14 cellular contexts compared by ENCODE assay signal in the genomic region with DNA sequence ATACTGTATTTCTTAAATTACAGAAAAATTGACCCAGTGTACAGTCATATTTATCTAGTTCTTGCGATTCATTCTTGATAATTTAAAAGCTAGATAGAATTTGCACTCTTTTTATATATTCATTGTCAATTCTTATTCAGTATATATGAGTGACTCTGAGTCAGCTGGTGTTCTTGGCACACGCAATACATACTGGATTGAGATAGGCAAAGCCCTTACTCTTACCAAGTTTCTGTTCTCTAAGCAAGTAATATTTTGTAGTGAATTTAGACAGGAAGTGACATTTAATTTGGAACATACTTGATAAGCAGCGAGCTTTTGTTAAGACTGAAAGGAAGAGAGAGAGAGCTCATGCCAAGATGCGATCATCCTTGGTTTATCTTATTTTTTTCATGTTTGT. TPM values are rescaled to one million over a fixed set of nuclear protein-coding genes. Genes with fewer than 3 reads are reported as not detected.
DNase-seq lines count a peak whose midpoint lies in the region; ATAC-seq lines count a peak whose summit lies in the region.
"Had no signal": no experiment of that assay in that cellular context is flagged by ENCODE, and none has a peak within 500 bp of the region (broad histone marks: within the 10 kb centered on the region; RNA-seq: fewer than 3 reads in every experiment).

No MANE protein-coding gene starts in this region.

- intact Hi-C loops in naive thymus-derived CD4-positive, alpha-beta T cell (cut with micrococcal nuclease): loop anchor here in 1 of 2 donors (2.0 kb wide), 1 partner anchor 19 kb away; no protein-coding TSS in a partner anchor

- H3K27me3 ChIP-seq in naive thymus-derived CD4-positive, alpha-beta T cell (ENCODE audit: control insufficient read depth in 2 of 2, insufficient read depth in 2 of 2, low read length in 2 of 2): no peaks in the 10 kb centered on the region
- H3K27me3 ChIP-seq: dorsolateral prefrontal cortex had no signal

- H3K4me3 Mint-ChIP-seq in activated naive CD4-positive, alpha-beta T cell treated with anti-CD3 and anti-CD28 coated beads, Interleukin-2, amount 50 U/mL, for 24 hours: no peak overlapping the region
- no peak overlapping the region for H3K4me3 Mint-ChIP-seq in T-helper 17 cell
- no peak overlapping the region for H3K4me3 Mint-ChIP-seq in effector memory CD8-positive, alpha-beta T cell
- H3K4me3 Mint-ChIP-seq in naive thymus-derived CD4-positive, alpha-beta T cell: peak overlapping the region in 7 of 10 donors; percentile 3 to 74 (median 27)
- H3K4me3 Mint-ChIP-seq: activated CD8-positive, alpha-beta memory T cell treated with anti-CD3 and anti-CD28 coated beads, Interleukin-2, amount 10 ng/mL, durations not matched to agents 7 days and 5 days had no signal

- peaks cover 8 to 42% (median 12%) of the 10 kb centered on the region in 3 experiments for H3K36me3 ChIP-seq in naive thymus-derived CD4-positive, alpha-beta T cell (ENCODE audit: control insufficient read depth in 2 of 3, insufficient read depth in 3 of 3, low read length in 3 of 3)

- peaks cover 0 to 9% of the 10 kb centered on the region in 2 donors for H3K4me1 ChIP-seq in naive thymus-derived CD4-positive, alpha-beta T cell (ENCODE audit: control insufficient read depth in 2 of 2, insufficient read depth in 2 of 2, low read length in 2 of 2)

- no peaks in the 10 kb centered on the region for H3K27me3 Mint-ChIP-seq in activated naive CD4-positive, alpha-beta T cell treated with anti-CD3 and anti-CD28 coated beads, Interleukin-2, amount 50 U/mL, for 24 hours
- no peaks in the 10 kb centered on the region for H3K27me3 Mint-ChIP-seq in T-helper 17 cell
- H3K27me3 Mint-ChIP-seq in effector memory CD8-positive, alpha-beta T cell: no peaks in the 10 kb centered on the region
- H3K27me3 Mint-ChIP-seq in naive thymus-derived CD4-positive, alpha-beta T cell: no peaks in the 10 kb centered on the region
- H3K27me3 Mint-ChIP-seq: activated CD8-positive, alpha-beta memory T cell treated with anti-CD3 and anti-CD28 coated beads, Interleukin-2, amount 10 ng/mL, durations not matched to agents 7 days and 5 days had no signal

- H3K4me1 Mint-ChIP-seq in activated naive CD4-positive, alpha-beta T cell treated with anti-CD3 and anti-CD28 coated beads, Interleukin-2, amount 50 U/mL, for 24 hours: peaks cover 63% of the 10 kb centered on the region
- H3K4me1 Mint-ChIP-seq in T-helper 17 cell: peaks cover 25% of the 10 kb centered on the region
- H3K4me1 Mint-ChIP-seq in effector memory CD8-positive, alpha-beta T cell (ENCODE audit: low read depth in 2 of 2): peaks cover 10 to 34% of the 10 kb centered on the region in 2 donors
- peaks cover 14 to 73% (median 62%) of the 10 kb centered on the region in 7 donors for H3K4me1 Mint-ChIP-seq in naive thymus-derived CD4-positive, alpha-beta T cell

- H3K27ac Mint-ChIP-seq in activated naive CD4-positive, alpha-beta T cell treated with anti-CD3 and anti-CD28 coated beads, Interleukin-2, amount 50 U/mL, for 24 hours: peak overlapping the region; percentile 53
- H3K27ac Mint-ChIP-seq in T-helper 17 cell: peak overlapping the region; percentile 2
- H3K27ac Mint-ChIP-seq in effector memory CD8-positive, alpha-beta T cell: peak overlapping the region; percentile 41 to 71
- H3K27ac Mint-ChIP-seq in naive thymus-derived CD4-positive, alpha-beta T cell: peak overlapping the region; percentile 17 to 90 (median 59)
- H3K27ac Mint-ChIP-seq: activated CD8-positive, alpha-beta memory T cell treated with anti-CD3 and anti-CD28 coated beads, Interleukin-2, amount 10 ng/mL, durations not matched to agents 7 days and 5 days had no signal

- no peak overlapping the region for H3K27ac ChIP-seq in naive thymus-derived CD4-positive, alpha-beta T cell (ENCODE audit: low read depth, low read length)
- H3K27ac ChIP-seq: dorsolateral prefrontal cortex had no signal

- no peaks in the 10 kb centered on the region for H3K9me3 Mint-ChIP-seq in activated naive CD4-positive, alpha-beta T cell treated with anti-CD3 and anti-CD28 coated beads, Interleukin-2, amount 50 U/mL, for 24 hours
- no peaks in the 10 kb centered on the region for H3K9me3 Mint-ChIP-seq in effector memory CD8-positive, alpha-beta T cell
- H3K9me3 Mint-ChIP-seq in naive thymus-derived CD4-positive, alpha-beta T cell: peaks cover 0 to 3% (median 0%) of the 10 kb centered on the region in 11 donors

- POLR2A ChIA-PET in naive thymus-derived CD4-positive, alpha-beta T cell (lab: Charles Lee): interaction anchor here (0.6 kb wide), 1 partner anchor 57 kb away, joined by 3 read pairs; the partner anchor contains the start of gene GPBP1

- H3K4me3 ChIP-seq in naive thymus-derived CD4-positive, alpha-beta T cell (ENCODE audit: low read length): no peak overlapping the region
- H3K4me3 ChIP-seq: dorsolateral prefrontal cortex had no signal

- DNase-seq in activated naive CD4-positive, alpha-beta T cell treated with anti-CD3 and anti-CD28 coated beads, Interleukin-2, amount 50 U/mL, for 16 hours: no peak
- DNase-seq in T-helper 17 cell (no peak), NCI-H128 (lab: John Stamatoyannopoulos, UW; ENCODE audit: unreplicated experiment) (no peak), cerebellar cortex (ENCODE audit: low spot score) (no peak)
- DNase-seq in effector memory CD8-positive, alpha-beta T cell: no peak
- no peak for DNase-seq in naive thymus-derived CD4-positive, alpha-beta T cell
- DNase-seq: activated CD8-positive, alpha-beta memory T cell treated with anti-CD3 and anti-CD28 coated beads, Interleukin-2, amount 10 ng/mL, durations not matched to agents 7 days and 5 days; DMS 273 treated with DMSO at 0.1 percent for 48 hours; dorsolateral prefrontal cortex; foreskin fibroblast; mesenchymal stem cell; T1000 had no signal

- ATAC-seq in T-helper 17 cell (no peak), GM18861 (IDR thresholded peaks at IDR 0.05; ENCODE audit: unreplicated experiment) (no peak)
- ATAC-seq in effector memory CD8-positive, alpha-beta T cell (replicated peaks): no peak
- no peak for ATAC-seq in naive thymus-derived CD4-positive, alpha-beta T cell
- ATAC-seq: activated CD8-positive, alpha-beta memory T cell treated with anti-CD3 and anti-CD28 coated beads, Interleukin-2, amount 10 ng/mL, durations not matched to agents 7 days and 5 days had no signal

- peaks cover 28% of the 10 kb centered on the region for H3K36me3 Mint-ChIP-seq in activated naive CD4-positive, alpha-beta T cell treated with anti-CD3 and anti-CD28 coated beads, Interleukin-2, amount 50 U/mL, for 24 hours
- H3K36me3 Mint-ChIP-seq in T-helper 17 cell (ENCODE audit: low read depth): peaks cover 11% of the 10 kb centered on the region
- peaks cover 68% of the 10 kb centered on the region for H3K36me3 Mint-ChIP-seq in effector memory CD8-positive, alpha-beta T cell (ENCODE audit: insufficient read depth)
- H3K36me3 Mint-ChIP-seq in naive thymus-derived CD4-positive, alpha-beta T cell: peaks cover 13 to 46% (median 33%) of the 10 kb centered on the region in 5 donors

- CTCF ChIA-PET in naive thymus-derived CD4-positive, alpha-beta T cell (lab: Charles Lee): interaction anchor here (1.1 to 1.7 kb wide), 2 partner anchors 12 to 331 kb away, joined by 3 to 4 read pairs; no protein-coding TSS in a partner anchor

- H3K9me3 ChIP-seq in T-helper 17 cell (ENCODE audit: control insufficient read depth, low read length, poor library complexity, severe bottlenecking): no peaks in the 10 kb centered on the region
- H3K9me3 ChIP-seq in naive thymus-derived CD4-positive, alpha-beta T cell (ENCODE audit: control insufficient read depth in 2 of 3, low read length in 3 of 3): no peaks in the 10 kb centered on the region

RNA-seq across cellular contexts. Expression of gene GPBP1, which starts 57.7 kb away (rescaled TPM):
- 100 to 1,000 TPM; 135 to 136 TPM for total RNA-seq in T-helper 17 cell
- 100 to 1,000 TPM in 4 of 5 experiments, 10 to 100 TPM in 1; 99.2 to 149 (median 116) TPM for total RNA-seq in naive thymus-derived CD4-positive, alpha-beta T cell
- polyA plus RNA-seq in naive thymus-derived CD4-positive, alpha-beta T cell: 100 to 1,000 TPM in 1 of 2 donors, 10 to 100 TPM in 1; 97.1 to 112 TPM

Comparison
In these comparisons a context has a peak if more than half of its experiments do, and no peak if none do; other contexts are left out.
1. H3K27ac Mint-ChIP-seq: peak in every context shown above with its lines; median percentile 59 in naive thymus-derived CD4-positive, alpha-beta T cell; 56 in effector memory CD8-positive, alpha-beta T cell; 53 in activated naive CD4-positive, alpha-beta T cell treated with anti-CD3 and anti-CD28 coated beads, Interleukin-2, amount 50 U/mL, for 24 hours; 2 in T-helper 17 cell.
2. H3K4me3 Mint-ChIP-seq: peak in naive thymus-derived CD4-positive, alpha-beta T cell (7 of 10); none in activated naive CD4-positive, alpha-beta T cell treated with anti-CD3 and anti-CD28 coated beads, Interleukin-2, amount 50 U/mL, for 24 hours (single experiment), T-helper 17 cell (single experiment) and effector memory CD8-positive, alpha-beta T cell (0 of 2).